Comparison of ENCODE assay signal across 25 cellular contexts in genomic region chr7:39480901-39481300, GRCh38.
"Had no signal": no experiment of that assay in that cellular context is flagged by ENCODE, and none has a peak within 500 bp of the region (broad histone marks: within the 10 kb centered on the region; RNA-seq: fewer than 3 reads in every experiment).

No MANE protein-coding gene starts in this region.

- H3K36me3 ChIP-seq: ascending aorta, breast epithelium, cardiac muscle cell, colonic mucosa, gastroesophageal sphincter had no signal

- H3K9me3 ChIP-seq: ascending aorta, breast epithelium, colonic mucosa, gastroesophageal sphincter had no signal

- H3K27ac ChIP-seq: ascending aorta, breast epithelium, cardiac muscle cell, colonic mucosa, foreskin keratinocyte, gastroesophageal sphincter had no signal

- H3K27me3 ChIP-seq: ascending aorta, breast epithelium, cardiac muscle cell, colonic mucosa, gastroesophageal sphincter had no signal

- H3K4me1 ChIP-seq: ascending aorta, breast epithelium, colonic mucosa, foreskin keratinocyte, gastroesophageal sphincter had no signal

- DNase-seq: activated CD4-positive, alpha-beta memory T cell treated with anti-CD3 and anti-CD28 coated beads for 36 hours; activated CD4-positive, alpha-beta T cell treated with anti-CD3 and anti-CD28 coated beads for 36 hours; activated CD4-positive, alpha-beta T cell treated with anti-CD3 and anti-CD28 coated beads, Interleukin-2, amount 10 ng/mL, durations not matched to agents 24 days and 14 days; activated CD4-positive, CD25-positive, alpha-beta regulatory T cell; activated CD4-positive, CD25-positive, alpha-beta regulatory T cell treated with anti-CD3 and anti-CD28 coated beads, Interleukin-2, amount 50 U/mL, for 72 hours; activated CD8-positive, alpha-beta memory T cell treated with anti-CD3 and anti-CD28 coated beads, Interleukin-2, amount 50 U/mL, for 48 hours; activated gamma-delta T cell; activated naive CD4-positive, alpha-beta T cell; activated naive CD4-positive, alpha-beta T cell treated with anti-CD3 and anti-CD28 coated beads, Interleukin-2, amount 10 ng/mL, durations not matched to agents 7 days and 5 days; activated naive CD8-positive, alpha-beta T cell treated with anti-CD3 and anti-CD28 coated beads, Interleukin-2, amount 10 ng/mL, durations not matched to agents 7 days and 5 days; activated T-cell treated with anti-CD3 and anti-CD28 coated beads for 4 hours; activated T-cell treated with anti-CD3 and anti-CD28 coated beads, Interleukin-2, amount 50 U/mL, for 24 hours; activated T-cell treated with anti-CD3 and anti-CD28 coated beads, Interleukin-2, amount 50 U/mL, for 72 hours; central memory CD4-positive, alpha-beta T cell; cerebellar nuclear complex; colonic mucosa; effector CD8-positive, alpha-beta T cell; endodermal cell; foreskin keratinocyte; head of caudate nucleus; T-helper 2 cell had no signal

- H3K4me3 ChIP-seq: ascending aorta, breast epithelium, cardiac muscle cell, colonic mucosa, gastroesophageal sphincter had no signal
